ENCODE assay signal across 1 cellular context in genomic region chr7:139359366-139360209, GRCh38.
A peak's percentile ranks its signal among the peaks of the same experiment; 100 is the strongest.
TF ChIP-seq lines count a peak whose summit lies in the region.

TSS of gene LUC7L2 (plus strand) at chr7:139359894. CDS start at chr7:139360262, 368 bp downstream.

TF ChIP-seq in HepG2, 621 proteins besides CTCF, POLR2A, EP300 and RAD21 (continued from another document and continues in another):
- TF ChIP-seq, protein P1, sequence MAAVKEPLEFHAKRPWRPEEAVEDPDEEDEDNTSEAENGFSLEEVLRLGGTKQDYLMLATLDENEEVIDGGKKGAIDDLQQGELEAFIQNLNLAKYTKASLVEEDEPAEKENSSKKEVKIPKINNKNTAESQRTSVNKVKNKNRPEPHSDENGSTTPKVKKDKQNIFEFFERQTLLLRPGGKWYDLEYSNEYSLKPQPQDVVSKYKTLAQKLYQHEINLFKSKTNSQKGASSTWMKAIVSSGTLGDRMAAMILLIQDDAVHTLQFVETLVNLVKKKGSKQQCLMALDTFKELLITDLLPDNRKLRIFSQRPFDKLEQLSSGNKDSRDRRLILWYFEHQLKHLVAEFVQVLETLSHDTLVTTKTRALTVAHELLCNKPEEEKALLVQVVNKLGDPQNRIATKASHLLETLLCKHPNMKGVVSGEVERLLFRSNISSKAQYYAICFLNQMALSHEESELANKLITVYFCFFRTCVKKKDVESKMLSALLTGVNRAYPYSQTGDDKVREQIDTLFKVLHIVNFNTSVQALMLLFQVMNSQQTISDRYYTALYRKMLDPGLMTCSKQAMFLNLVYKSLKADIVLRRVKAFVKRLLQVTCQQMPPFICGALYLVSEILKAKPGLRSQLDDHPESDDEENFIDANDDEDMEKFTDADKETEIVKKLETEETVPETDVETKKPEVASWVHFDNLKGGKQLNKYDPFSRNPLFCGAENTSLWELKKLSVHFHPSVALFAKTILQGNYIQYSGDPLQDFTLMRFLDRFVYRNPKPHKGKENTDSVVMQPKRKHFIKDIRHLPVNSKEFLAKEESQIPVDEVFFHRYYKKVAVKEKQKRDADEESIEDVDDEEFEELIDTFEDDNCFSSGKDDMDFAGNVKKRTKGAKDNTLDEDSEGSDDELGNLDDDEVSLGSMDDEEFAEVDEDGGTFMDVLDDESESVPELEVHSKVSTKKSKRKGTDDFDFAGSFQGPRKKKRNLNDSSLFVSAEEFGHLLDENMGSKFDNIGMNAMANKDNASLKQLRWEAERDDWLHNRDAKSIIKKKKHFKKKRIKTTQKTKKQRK (IDR thresholded peaks at IDR 0.05; ENCODE audit: low read length), result no peak
- TF ChIP-seq ZNF605 (CRISPR knock-in tag; IDR thresholded peaks at IDR 0.05) (peak; percentile 90), ZNF749 (CRISPR knock-in tag; IDR thresholded peaks at IDR 0.05; ENCODE audit: borderline replicate concordance) (peak; percentile 59; the same call in 1 of the 2 replicates), CREB1 (IDR thresholded peaks at IDR 0.05) (peak; percentile 77), CREB1 (CRISPR knock-in tag; IDR thresholded peaks at IDR 0.05) (peak; percentile 57; the same call in 1 of the 2 replicates), AHDC1 (CRISPR knock-in tag; IDR thresholded peaks at IDR 0.05; ENCODE audit: borderline replicate concordance) (no peak), ZNF431 (CRISPR knock-in tag; IDR thresholded peaks at IDR 0.05; ENCODE audit: borderline replicate concordance, low read depth) (peak; percentile 71; the same call in 1 of the 2 replicates), TIGD3 (CRISPR knock-in tag; IDR thresholded peaks at IDR 0.05; ENCODE audit: borderline replicate concordance) (peak; percentile 77), ZMYM3 (CRISPR knock-in tag; IDR thresholded peaks at IDR 0.05) (peak; percentile 64), DNMT3B (CRISPR knock-in tag; conservative IDR thresholded peaks at IDR 0.05) (no peak), ZNF121 (CRISPR knock-in tag; IDR thresholded peaks at IDR 0.05) (peak; percentile 46; the same call in 1 of the 2 replicates), ETV5 (CRISPR knock-in tag; IDR thresholded peaks at IDR 0.05; ENCODE audit: borderline replicate concordance) (peak; percentile 68), ELF4 (CRISPR knock-in tag; IDR thresholded peaks at IDR 0.05; ENCODE audit: borderline replicate concordance) (no peak), ZNF678 (CRISPR knock-in tag; IDR thresholded peaks at IDR 0.05) (0 out of 2 replicates have a peak, but pooled peaks have one; percentile 65), HCFC1 (IDR thresholded peaks at IDR 0.05; ENCODE audit: low read depth, low read length) (0 out of 2 replicates have a peak, but pooled peaks have one; percentile 38), FOXP4 (CRISPR knock-in tag; IDR thresholded peaks at IDR 0.05) (peak; percentile 68), ZNF430 (CRISPR knock-in tag; IDR thresholded peaks at IDR 0.05) (peak; percentile 88), ZNF543 (CRISPR knock-in tag; IDR thresholded peaks at IDR 0.05) (peak; percentile 61; the same call in 1 of the 2 replicates), ZNF512B (CRISPR knock-in tag; IDR thresholded peaks at IDR 0.05; ENCODE audit: borderline replicate concordance) (peak; percentile 38; the same call in 1 of the 2 replicates), SOX5 (CRISPR knock-in tag; IDR thresholded peaks at IDR 0.05; ENCODE audit: borderline replicate concordance) (peak; percentile 32; the same call in 1 of the 2 replicates), ETV6 (CRISPR knock-in tag; conservative IDR thresholded peaks at IDR 0.05) (0 out of 2 replicates have a peak, but pooled peaks have one; percentile 66), MAX (IDR thresholded peaks at IDR 0.05) (peak; percentile 75; the same call in 1 of the 2 replicates), TCF7 (IDR thresholded peaks at IDR 0.05; ENCODE audit: low read depth) (no peak), ZNF34 (CRISPR knock-in tag; IDR thresholded peaks at IDR 0.05; ENCODE audit: borderline replicate concordance) (peak; percentile 85)
- TF ChIP-seq, protein P2, sequence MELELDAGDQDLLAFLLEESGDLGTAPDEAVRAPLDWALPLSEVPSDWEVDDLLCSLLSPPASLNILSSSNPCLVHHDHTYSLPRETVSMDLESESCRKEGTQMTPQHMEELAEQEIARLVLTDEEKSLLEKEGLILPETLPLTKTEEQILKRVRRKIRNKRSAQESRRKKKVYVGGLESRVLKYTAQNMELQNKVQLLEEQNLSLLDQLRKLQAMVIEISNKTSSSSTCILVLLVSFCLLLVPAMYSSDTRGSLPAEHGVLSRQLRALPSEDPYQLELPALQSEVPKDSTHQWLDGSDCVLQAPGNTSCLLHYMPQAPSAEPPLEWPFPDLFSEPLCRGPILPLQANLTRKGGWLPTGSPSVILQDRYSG (CRISPR knock-in tag; IDR thresholded peaks at IDR 0.05), result peak; percentile 89
- TF ChIP-seq, protein P3, sequence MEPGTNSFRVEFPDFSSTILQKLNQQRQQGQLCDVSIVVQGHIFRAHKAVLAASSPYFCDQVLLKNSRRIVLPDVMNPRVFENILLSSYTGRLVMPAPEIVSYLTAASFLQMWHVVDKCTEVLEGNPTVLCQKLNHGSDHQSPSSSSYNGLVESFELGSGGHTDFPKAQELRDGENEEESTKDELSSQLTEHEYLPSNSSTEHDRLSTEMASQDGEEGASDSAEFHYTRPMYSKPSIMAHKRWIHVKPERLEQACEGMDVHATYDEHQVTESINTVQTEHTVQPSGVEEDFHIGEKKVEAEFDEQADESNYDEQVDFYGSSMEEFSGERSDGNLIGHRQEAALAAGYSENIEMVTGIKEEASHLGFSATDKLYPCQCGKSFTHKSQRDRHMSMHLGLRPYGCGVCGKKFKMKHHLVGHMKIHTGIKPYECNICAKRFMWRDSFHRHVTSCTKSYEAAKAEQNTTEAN (CRISPR knock-in tag; conservative IDR thresholded peaks at IDR 0.05), result peak; percentile 86; the same call in 1 of the 2 replicates
- TF ChIP-seq, protein P4, sequence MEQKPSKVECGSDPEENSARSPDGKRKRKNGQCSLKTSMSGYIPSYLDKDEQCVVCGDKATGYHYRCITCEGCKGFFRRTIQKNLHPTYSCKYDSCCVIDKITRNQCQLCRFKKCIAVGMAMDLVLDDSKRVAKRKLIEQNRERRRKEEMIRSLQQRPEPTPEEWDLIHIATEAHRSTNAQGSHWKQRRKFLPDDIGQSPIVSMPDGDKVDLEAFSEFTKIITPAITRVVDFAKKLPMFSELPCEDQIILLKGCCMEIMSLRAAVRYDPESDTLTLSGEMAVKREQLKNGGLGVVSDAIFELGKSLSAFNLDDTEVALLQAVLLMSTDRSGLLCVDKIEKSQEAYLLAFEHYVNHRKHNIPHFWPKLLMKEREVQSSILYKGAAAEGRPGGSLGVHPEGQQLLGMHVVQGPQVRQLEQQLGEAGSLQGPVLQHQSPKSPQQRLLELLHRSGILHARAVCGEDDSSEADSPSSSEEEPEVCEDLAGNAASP (CRISPR knock-in tag; IDR thresholded peaks at IDR 0.05; ENCODE audit: borderline replicate concordance), result no peak; the same call in 1 of the 2 replicates
- TF ChIP-seq, protein P5, sequence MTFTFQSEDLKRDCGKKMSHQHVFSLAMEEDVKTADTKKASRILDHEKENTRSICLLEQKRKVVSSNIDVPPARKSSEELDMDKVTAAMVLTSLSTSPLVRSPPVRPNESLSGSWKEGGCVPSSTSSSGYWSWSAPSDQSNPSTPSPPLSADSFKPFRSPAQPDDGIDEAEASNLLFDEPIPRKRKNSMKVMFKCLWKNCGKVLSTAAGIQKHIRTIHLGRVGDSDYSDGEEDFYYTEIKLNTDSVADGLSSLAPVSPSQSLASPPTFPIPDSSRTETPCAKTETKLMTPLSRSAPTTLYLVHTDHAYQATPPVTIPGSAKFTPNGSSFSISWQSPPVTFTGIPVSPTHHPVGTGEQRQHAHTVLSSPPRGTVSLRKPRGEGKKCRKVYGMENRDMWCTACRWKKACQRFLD (CRISPR knock-in tag; IDR thresholded peaks at IDR 0.05; ENCODE audit: borderline replicate concordance), result peak; percentile 90
- TF ChIP-seq, protein P6, sequence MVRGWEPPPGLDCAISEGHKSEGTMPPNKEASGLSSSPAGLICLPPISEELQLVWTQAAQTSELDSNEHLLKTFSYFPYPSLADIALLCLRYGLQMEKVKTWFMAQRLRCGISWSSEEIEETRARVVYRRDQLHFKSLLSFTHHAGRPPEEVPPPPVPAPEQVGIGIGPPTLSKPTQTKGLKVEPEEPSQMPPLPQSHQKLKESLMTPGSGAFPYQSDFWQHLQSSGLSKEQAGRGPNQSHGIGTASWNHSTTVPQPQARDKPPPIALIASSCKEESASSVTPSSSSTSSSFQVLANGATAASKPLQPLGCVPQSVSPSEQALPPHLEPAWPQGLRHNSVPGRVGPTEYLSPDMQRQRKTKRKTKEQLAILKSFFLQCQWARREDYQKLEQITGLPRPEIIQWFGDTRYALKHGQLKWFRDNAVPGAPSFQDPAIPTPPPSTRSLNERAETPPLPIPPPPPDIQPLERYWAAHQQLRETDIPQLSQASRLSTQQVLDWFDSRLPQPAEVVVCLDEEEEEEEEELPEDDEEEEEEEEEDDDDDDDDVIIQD (CRISPR knock-in tag; IDR thresholded peaks at IDR 0.05; ENCODE audit: low read depth), result peak; percentile 17; the same call in 1 of the 2 replicates
